In genomic region chr2:173606619-173607305, GRCh38 we compare ENCODE assay signal across 16 cellular contexts.
A peak's percentile ranks its signal among the peaks of the same experiment; 100 is the strongest.
DNase-seq lines count a peak whose midpoint lies in the region; ATAC-seq and TF ChIP-seq lines count a peak whose summit lies in the region.
"Had no signal": no experiment of that assay in that cellular context is flagged by ENCODE, and none has a peak within 500 bp of the region (broad histone marks: within the 10 kb centered on the region; RNA-seq: fewer than 3 reads in every experiment).

No MANE protein-coding gene starts in this region.

- peaks cover 26% of the 10 kb centered on the region for H3K4me1 Mint-ChIP-seq in nephron

- no peaks in the 10 kb centered on the region for H3K36me3 ChIP-seq in SK-N-MC (ENCODE audit: insufficient read depth, low read length)

- no peak for ATAC-seq in GM18861 (IDR thresholded peaks at IDR 0.05; ENCODE audit: unreplicated experiment)
- no peak for ATAC-seq in HG03521 (IDR thresholded peaks at IDR 0.05; ENCODE audit: unreplicated experiment)
- ATAC-seq: HCT116 had no signal

- TF ChIP-seq CTCF in GM12865 (IDR thresholded peaks at IDR 0.05; ENCODE audit: insufficient read depth, low read depth, low read length, missing control alignments): no peak
- no peak for TF ChIP-seq CTCF in nephron (IDR thresholded peaks at IDR 0.05; ENCODE audit: unreplicated experiment in 3 of 3)

- H3K9me3 Mint-ChIP-seq in nephron: peaks cover 4% of the 10 kb centered on the region

- H3K27me3 Mint-ChIP-seq in nephron (ENCODE audit: low read depth): no peaks in the 10 kb centered on the region

- H3K36me3 Mint-ChIP-seq in nephron (ENCODE audit: low read depth): no peaks in the 10 kb centered on the region

- H3K4me3 Mint-ChIP-seq in nephron: no peak overlapping the region

- H3K4me3 ChIP-seq in GM12865 (ENCODE audit: low read depth, low read length) (no peak overlapping the region), SK-N-MC (no peak overlapping the region)

- H3K9me3 ChIP-seq in SK-N-MC (ENCODE audit: low read depth, low read length): peaks cover 4% of the 10 kb centered on the region; the same call in 1 of the 2 replicates

- peak overlapping the region in 2 of 3 experiments; percentile 5 to 14 for H3K27ac Mint-ChIP-seq in nephron

- DNase-seq in GM12865 (ENCODE audit: low read depth) (peak; percentile 10), NAMALWA (ENCODE audit: low spot score) (peak; percentile 71), SK-N-MC (ENCODE audit: low read depth, low spot score) (no peak), A172 (ENCODE audit: low spot score) (no peak)
- DNase-seq in stimulated activated CD4-positive, alpha-beta T cell treated with anti-CD3 and anti-CD28 coated beads, Interleukin-2, amount 100 ng/mL, for 24 hours: no peak
- DNase-seq: C1 segment of cervical spinal cord, DMS79 treated with DMSO at 0.1 percent for 48 hours, KG1, NCI-H1417 treated with DMSO at 0.1 percent for 48 hours, NCI-H187 treated with DMSO at 0.1 percent for 48 hours, NCI-H446, Right ventricle myocardium superior had no signal

- peak overlapping the region; percentile 30; the same call in 1 of the 2 replicates for H3K27ac ChIP-seq in SK-N-MC

- H3K9ac ChIP-seq in SK-N-MC (ENCODE audit: insufficient read length): peak overlapping the region; percentile 31

Comparison
In these comparisons a context has a peak if more than half of its experiments do, and no peak if none do; other contexts are left out.
1. DNase-seq: peak in GM12865 (single experiment) and NAMALWA (single experiment); none in SK-N-MC (single experiment), A172 (single experiment) and stimulated activated CD4-positive, alpha-beta T cell treated with anti-CD3 and anti-CD28 coated beads, Interleukin-2, amount 100 ng/mL, for 24 hours (0 of 2).